9 cellular contexts compared by ENCODE assay signal in genomic region chr22:49959782-49960158, GRCh38. TPM values are rescaled to one million over a fixed set of nuclear protein-coding genes. Genes with fewer than 3 reads are reported as not detected.
DNase-seq lines count a peak whose midpoint lies in the region; ATAC-seq lines count a peak whose summit lies in the region.
"Had no signal": no experiment of that assay in that cellular context is flagged by ENCODE, and none has a peak within 500 bp of the region (broad histone marks: within the 10 kb centered on the region; RNA-seq: fewer than 3 reads in every experiment).

No MANE protein-coding gene starts in this region.

- H3K9me3 ChIP-seq in CD4-positive, CD25-positive, alpha-beta regulatory T cell (ENCODE audit: control insufficient read depth in 2 of 2, low read length in 2 of 2), result no peaks in the 10 kb centered on the region
- H3K9me3 ChIP-seq in HAP-1, result no peaks in the 10 kb centered on the region
- no peaks in the 10 kb centered on the region for H3K9me3 ChIP-seq in endocrine pancreas (ENCODE audit: control insufficient read depth, low read length)
- no peaks in the 10 kb centered on the region for H3K9me3 ChIP-seq in naive thymus-derived CD4-positive, alpha-beta T cell (ENCODE audit: control insufficient read depth in 2 of 3, low read length in 3 of 3)

- H3K27me3 Mint-ChIP-seq in CD4-positive, CD25-positive, alpha-beta regulatory T cell, result peaks cover 13% of the 10 kb centered on the region
- H3K27me3 Mint-ChIP-seq in naive thymus-derived CD4-positive, alpha-beta T cell, result no peaks in the 10 kb centered on the region

- peaks cover 2 to 26% (median 7%) of the 10 kb centered on the region in 4 donors for H3K4me1 Mint-ChIP-seq in CD4-positive, CD25-positive, alpha-beta regulatory T cell
- peaks cover 7 to 26% (median 15%) of the 10 kb centered on the region in 7 donors for H3K4me1 Mint-ChIP-seq in naive thymus-derived CD4-positive, alpha-beta T cell

- no peaks in the 10 kb centered on the region for H3K27me3 ChIP-seq in CD4-positive, CD25-positive, alpha-beta regulatory T cell (ENCODE audit: control insufficient read depth, insufficient read depth, low read length)
- no peaks in the 10 kb centered on the region for H3K27me3 ChIP-seq in HAP-1 (ENCODE audit: low read depth)
- H3K27me3 ChIP-seq in endocrine pancreas (ENCODE audit: control insufficient read depth, insufficient read depth, low read length), result no peaks in the 10 kb centered on the region
- no peaks in the 10 kb centered on the region for H3K27me3 ChIP-seq in naive thymus-derived CD4-positive, alpha-beta T cell (ENCODE audit: control insufficient read depth in 2 of 2, insufficient read depth in 2 of 2, low read length in 2 of 2)

- peak overlapping the region; percentile 56 to 90 (median 76) for H3K27ac Mint-ChIP-seq in CD4-positive, CD25-positive, alpha-beta regulatory T cell
- peak overlapping the region; percentile 59 to 91 (median 86) for H3K27ac Mint-ChIP-seq in naive thymus-derived CD4-positive, alpha-beta T cell

- CTCF ChIA-PET in naive thymus-derived CD4-positive, alpha-beta T cell (lab: Charles Lee), result interaction anchor here (1.0 to 1.4 kb wide), 2 partner anchors 7 to 170 kb away, joined by 3 to 4 read pairs; no protein-coding TSS in a partner anchor

- intact Hi-C loops in naive thymus-derived CD4-positive, alpha-beta T cell (cut with micrococcal nuclease), result loop anchor here (1.0 to 10.0 kb wide), 8 partner anchors 14 to 575 kb away; partner anchors contain the start of genes ALG12 (in 2 of the 2), CRELD2 (in 2 of the 2), BRD1 (in 1 of the 2) and TYMP (in 1 of the 2)

- in situ Hi-C loops in HAP-1 (cut with MboI; ENCODE audit: low sequenced_read_pairs), result no loop called here

- H3K27ac ChIP-seq in CD4-positive, CD25-positive, alpha-beta regulatory T cell (ENCODE audit: insufficient read depth, low read length, poor library complexity, severe bottlenecking), result peak overlapping the region; percentile 84
- peak overlapping the region; percentile 90 for H3K27ac ChIP-seq in naive thymus-derived CD4-positive, alpha-beta T cell (ENCODE audit: low read depth, low read length)

- peaks cover 6% of the 10 kb centered on the region for H3K36me3 Mint-ChIP-seq in CD4-positive, CD25-positive, alpha-beta regulatory T cell
- peaks cover 0 to 12% (median 0%) of the 10 kb centered on the region in 5 donors for H3K36me3 Mint-ChIP-seq in naive thymus-derived CD4-positive, alpha-beta T cell

- peaks cover 13% of the 10 kb centered on the region for H3K36me3 ChIP-seq in CD4-positive, CD25-positive, alpha-beta regulatory T cell (ENCODE audit: control insufficient read depth, insufficient read depth, low read length)
- H3K36me3 ChIP-seq in HAP-1 (replicated peaks) (peaks cover 30% of the 10 kb centered on the region), endocrine pancreas (ENCODE audit: control insufficient read depth, insufficient read depth, low read length) (no peaks in the 10 kb centered on the region)
- H3K36me3 ChIP-seq in naive thymus-derived CD4-positive, alpha-beta T cell (ENCODE audit: control insufficient read depth in 2 of 3, insufficient read depth in 3 of 3, low read length in 3 of 3), result peaks cover 0 to 29% (median 4%) of the 10 kb centered on the region in 3 experiments

- H3K9ac ChIP-seq in endocrine pancreas (ENCODE audit: control insufficient read depth, insufficient read depth, low read length), result peak overlapping the region; percentile 66

- H3K9me3 Mint-ChIP-seq in CD4-positive, CD25-positive, alpha-beta regulatory T cell, result peaks cover 0 to 2% (median 0%) of the 10 kb centered on the region in 7 donors
- peaks cover 0 to 4% (median 0%) of the 10 kb centered on the region in 11 donors for H3K9me3 Mint-ChIP-seq in naive thymus-derived CD4-positive, alpha-beta T cell

- H3K4me3 Mint-ChIP-seq in CD4-positive, CD25-positive, alpha-beta regulatory T cell, result peak overlapping the region; percentile 76 to 85 (median 80)
- H3K4me3 Mint-ChIP-seq in naive thymus-derived CD4-positive, alpha-beta T cell, result peak overlapping the region; percentile 65 to 86 (median 78)

- DNase-seq in CD4-positive, CD25-positive, alpha-beta regulatory T cell, result no peak
- DNase-seq in HAP-1 (ENCODE audit: low spot score in 2 of 2) (no peak), RPMI7951 (ENCODE audit: low read depth) (peak; percentile 44), NCI-H2171 (lab: John Stamatoyannopoulos, UW) (no peak), SK-N-DZ (ENCODE audit: low spot score) (no peak)
- DNase-seq in naive thymus-derived CD4-positive, alpha-beta T cell, result peak in 1 of 9 donors; percentile 61

- peak overlapping the region; percentile 26 for H3K4me3 ChIP-seq in CD4-positive, CD25-positive, alpha-beta regulatory T cell (ENCODE audit: low read depth, low read length)
- H3K4me3 ChIP-seq in HAP-1 (peak overlapping the region; percentile 40), endocrine pancreas (ENCODE audit: control insufficient read depth, insufficient read depth, low read length) (no peak overlapping the region)
- H3K4me3 ChIP-seq in naive thymus-derived CD4-positive, alpha-beta T cell (ENCODE audit: low read length), result peak overlapping the region; percentile 64

- POLR2A ChIA-PET in naive thymus-derived CD4-positive, alpha-beta T cell (lab: Charles Lee), result interaction anchor here (0.7 to 3.7 kb wide), 14 partner anchors 9 to 548 kb away, joined by 3 to 48 read pairs (median 4); partner anchors contain the start of genes ALG12, CRELD2, LMF2 and NCAPH2

- peaks cover 33% of the 10 kb centered on the region for H3K4me1 ChIP-seq in CD4-positive, CD25-positive, alpha-beta regulatory T cell (ENCODE audit: control insufficient read depth, insufficient read depth, low read length, poor library complexity, severe bottlenecking)
- H3K4me1 ChIP-seq in HAP-1 (peaks cover 19% of the 10 kb centered on the region), endocrine pancreas (ENCODE audit: control insufficient read depth, insufficient read depth, low read length) (no peaks in the 10 kb centered on the region)
- H3K4me1 ChIP-seq in naive thymus-derived CD4-positive, alpha-beta T cell (ENCODE audit: control insufficient read depth in 2 of 2, insufficient read depth in 2 of 2, low read length in 2 of 2), result peaks cover 20 to 26% of the 10 kb centered on the region in 2 donors

- ATAC-seq in CD4-positive, CD25-positive, alpha-beta regulatory T cell (ENCODE audit: low read depth in 2 of 2), result no peak
- no peak for ATAC-seq in naive thymus-derived CD4-positive, alpha-beta T cell
- no peak for ATAC-seq in GM21367 (IDR thresholded peaks at IDR 0.05; ENCODE audit: unreplicated experiment)

RNA-seq across cellular contexts. Expression of gene PIM3, which starts 0.8 kb away (rescaled TPM):
- 294 TPM for total RNA-seq in CD4-positive, CD25-positive, alpha-beta regulatory T cell
- polyA plus RNA-seq in CD4-positive, CD25-positive, alpha-beta regulatory T cell, result 10 to 100 TPM; 34.0 to 47.1 (median 40.3) TPM
- total RNA-seq in RPMI7951 (2014; rRNA removed; shearing (Covaris generic)), result 9.3 and 12.7 TPM in 2 replicates
- 100 to 1,000 TPM in 2 of 5 experiments, 10 to 100 TPM in 3; 44.4 to 164 (median 78.3) TPM for total RNA-seq in naive thymus-derived CD4-positive, alpha-beta T cell
- polyA plus RNA-seq in naive thymus-derived CD4-positive, alpha-beta T cell, result 10 to 100 TPM; 21.3 to 38.8 TPM
- polyA plus RNA-seq in SK-N-DZ (2014; cell fraction: cytosol; rRNA removed), result 74.5 and 74.6 TPM in 2 replicates
- polyA plus RNA-seq in SK-N-DZ (2014; cell fraction: nucleus; rRNA removed), result 113 and 127 TPM in 2 replicates

RNA-seq across cellular contexts. Expression of gene CRELD2, which starts 41.3 kb away (rescaled TPM):
- total RNA-seq in CD4-positive, CD25-positive, alpha-beta regulatory T cell, result 37.8 TPM
- polyA plus RNA-seq in CD4-positive, CD25-positive, alpha-beta regulatory T cell, result 10 to 100 TPM; 22.4 to 38.2 (median 31.8) TPM
- 49.7 and 56.7 TPM in 2 replicates for total RNA-seq in RPMI7951 (2014; rRNA removed; shearing (Covaris generic))
- total RNA-seq in naive thymus-derived CD4-positive, alpha-beta T cell, result 10 to 100 TPM; 19.7 to 80.9 (median 28.5) TPM
- polyA plus RNA-seq in naive thymus-derived CD4-positive, alpha-beta T cell, result 10 to 100 TPM; 37.3 to 39.1 TPM
- polyA plus RNA-seq in SK-N-DZ (2014; cell fraction: cytosol; rRNA removed), result 31.3 and 34.1 TPM in 2 replicates
- 58.9 and 62.2 TPM in 2 replicates for polyA plus RNA-seq in SK-N-DZ (2014; cell fraction: nucleus; rRNA removed)

RNA-seq across cellular contexts. Expression of gene ALG12, which starts 41.5 kb away (rescaled TPM):
- 18.1 TPM for total RNA-seq in CD4-positive, CD25-positive, alpha-beta regulatory T cell
- 10 to 100 TPM; 12.6 to 16.9 (median 15.0) TPM for polyA plus RNA-seq in CD4-positive, CD25-positive, alpha-beta regulatory T cell
- total RNA-seq in RPMI7951 (2014; rRNA removed; shearing (Covaris generic)), result 15.0 and 18.7 TPM in 2 replicates
- 10 to 100 TPM; 16.2 to 22.4 (median 19.5) TPM for total RNA-seq in naive thymus-derived CD4-positive, alpha-beta T cell
- 10 to 100 TPM; 10.4 to 21.2 TPM for polyA plus RNA-seq in naive thymus-derived CD4-positive, alpha-beta T cell
- polyA plus RNA-seq in SK-N-DZ (2014; cell fraction: cytosol; rRNA removed), result 22.9 and 24.2 TPM in 2 replicates
- polyA plus RNA-seq in SK-N-DZ (2014; cell fraction: nucleus; rRNA removed), result 33.4 and 35.5 TPM in 2 replicates

RNA-seq across cellular contexts. Expression of gene IL17REL, which starts 52.8 kb away (rescaled TPM):
- total RNA-seq in CD4-positive, CD25-positive, alpha-beta regulatory T cell, result 0.57 TPM
- polyA plus RNA-seq in CD4-positive, CD25-positive, alpha-beta regulatory T cell, result under 1 TPM in 1 of 4 donors, not detected in 3; 0.07 TPM
- not detected in 2 replicates for total RNA-seq in RPMI7951 (2014; rRNA removed; shearing (Covaris generic))
- not detected for total RNA-seq in naive thymus-derived CD4-positive, alpha-beta T cell
- polyA plus RNA-seq in naive thymus-derived CD4-positive, alpha-beta T cell, result not detected
- not detected in 2 replicates for polyA plus RNA-seq in SK-N-DZ (2014; cell fraction: cytosol; rRNA removed)
- not detected in 2 replicates for polyA plus RNA-seq in SK-N-DZ (2014; cell fraction: nucleus; rRNA removed)
- total RNA-seq: NCI-H460 had no signal
